Comparison of ENCODE assay signal across 14 cellular contexts in the genomic region with DNA sequence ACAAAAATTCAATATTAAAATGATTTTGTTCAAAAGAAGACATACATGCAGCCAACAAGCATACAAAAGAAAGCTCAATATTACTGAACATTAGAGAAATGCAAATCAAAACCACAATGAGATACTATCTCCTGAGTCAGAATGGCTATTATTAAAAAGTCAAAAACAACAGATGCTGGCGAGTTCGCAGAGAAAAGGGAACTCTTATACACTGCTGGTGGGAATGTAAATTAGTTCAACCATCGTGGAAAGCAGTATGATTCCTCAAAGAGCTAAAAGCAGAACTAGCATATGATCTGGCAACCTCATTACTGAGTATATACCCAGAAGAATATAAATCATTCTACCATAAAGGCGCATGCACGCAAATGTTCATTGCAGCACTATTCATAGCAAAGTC.
DNase-seq lines count a peak whose midpoint lies in the region; ATAC-seq and TF ChIP-seq lines count a peak whose summit lies in the region.
"Had no signal": no experiment of that assay in that cellular context is flagged by ENCODE, and none has a peak within 500 bp of the region (broad histone marks: within the 10 kb centered on the region; RNA-seq: fewer than 3 reads in every experiment).

No MANE protein-coding gene starts in this region.

- no peak overlapping the region for H3K4me2 ChIP-seq in neuronal stem cell (ENCODE audit: insufficient read depth, low read length, poor library complexity, severe bottlenecking)

- H3K9me3 Mint-ChIP-seq in activated B cell treated with CpG ODN at 0.5 μM for 24 hours = peaks cover 2% of the 10 kb centered on the region
- no peaks in the 10 kb centered on the region for H3K9me3 Mint-ChIP-seq in activated CD8-positive, alpha-beta T cell treated with anti-CD3 and anti-CD28 coated beads for 36 hours
- no peaks in the 10 kb centered on the region for H3K9me3 Mint-ChIP-seq in activated CD4-positive, alpha-beta memory T cell treated with anti-CD3 and anti-CD28 coated beads for 36 hours
- H3K9me3 Mint-ChIP-seq: activated naive CD4-positive, alpha-beta T cell treated with anti-CD3 and anti-CD28 coated beads, Interleukin-2, amount 10 ng/mL, durations not matched to agents 7 days and 5 days; effector memory CD8-positive, alpha-beta T cell; natural killer cell had no signal

- H2BK15ac ChIP-seq in neuronal stem cell (ENCODE audit: low read length) = no peak overlapping the region

- no peak overlapping the region for H3K18ac ChIP-seq in neuronal stem cell (ENCODE audit: low read length)

- H3K14ac ChIP-seq in neuronal stem cell (ENCODE audit: low read length) = no peak overlapping the region

- H3K27ac ChIP-seq in neuronal stem cell (replicated peaks; ENCODE audit: low read length) = no peak overlapping the region

- H4K91ac ChIP-seq in neuronal stem cell (ENCODE audit: low read depth, low read length, poor library complexity) = no peak overlapping the region

- POLR2A ChIA-PET in activated B cell treated with CpG ODN at 0.5 μM for 24 hours (lab: Charles Lee) = interaction anchor here (0.6 to 4.6 kb wide), 18 partner anchors 9 to 451 kb away, joined by 3 to 68 read pairs (median 7); partner anchors contain the start of genes IVNS1ABP and SWT1
- POLR2A ChIA-PET in activated CD8-positive, alpha-beta T cell treated with anti-CD3 and anti-CD28 coated beads for 36 hours (lab: Charles Lee) = no interaction called here
- POLR2A ChIA-PET in activated CD4-positive, alpha-beta memory T cell treated with anti-CD3 and anti-CD28 coated beads for 36 hours (lab: Charles Lee) = no interaction called here

- H3K4me3 Mint-ChIP-seq in activated B cell treated with CpG ODN at 0.5 μM for 24 hours = no peak overlapping the region
- H3K4me3 Mint-ChIP-seq in activated CD8-positive, alpha-beta T cell treated with anti-CD3 and anti-CD28 coated beads for 36 hours = no peak overlapping the region
- no peak overlapping the region for H3K4me3 Mint-ChIP-seq in activated CD4-positive, alpha-beta memory T cell treated with anti-CD3 and anti-CD28 coated beads for 36 hours
- H3K4me3 Mint-ChIP-seq: activated naive CD4-positive, alpha-beta T cell treated with anti-CD3 and anti-CD28 coated beads, Interleukin-2, amount 10 ng/mL, durations not matched to agents 7 days and 5 days; effector memory CD8-positive, alpha-beta T cell; natural killer cell had no signal

- H3K9ac ChIP-seq in neuronal stem cell (ENCODE audit: low read depth, low read length, poor library complexity) = no peak overlapping the region

- peak; percentile 61 for ATAC-seq in GM18508 (IDR thresholded peaks at IDR 0.05; ENCODE audit: insufficient read depth, unreplicated experiment)
- ATAC-seq in GM21526 (IDR thresholded peaks at IDR 0.05; ENCODE audit: low FRiP score, unreplicated experiment) = peak; percentile 50
- ATAC-seq in HG03108 (IDR thresholded peaks at IDR 0.05; ENCODE audit: unreplicated experiment) = peak; percentile 54
- ATAC-seq in activated B cell treated with CpG ODN at 0.5 μM for 24 hours (ENCODE audit: low read depth) = peak; percentile 83
- no peak for ATAC-seq in activated CD8-positive, alpha-beta T cell treated with anti-CD3 and anti-CD28 coated beads for 36 hours
- ATAC-seq: effector memory CD8-positive, alpha-beta T cell; natural killer cell; Panc1 had no signal

- peak overlapping the region; percentile 26 for H3K27ac Mint-ChIP-seq in activated B cell treated with CpG ODN at 0.5 μM for 24 hours
- no peak overlapping the region for H3K27ac Mint-ChIP-seq in activated CD8-positive, alpha-beta T cell treated with anti-CD3 and anti-CD28 coated beads for 36 hours
- no peak overlapping the region for H3K27ac Mint-ChIP-seq in activated CD4-positive, alpha-beta memory T cell treated with anti-CD3 and anti-CD28 coated beads for 36 hours
- H3K27ac Mint-ChIP-seq: activated naive CD4-positive, alpha-beta T cell treated with anti-CD3 and anti-CD28 coated beads, Interleukin-2, amount 10 ng/mL, durations not matched to agents 7 days and 5 days; effector memory CD8-positive, alpha-beta T cell; natural killer cell had no signal

- no peaks in the 10 kb centered on the region for H3K36me3 ChIP-seq in neuronal stem cell (replicated peaks in 1 of 2; ENCODE audit: control insufficient read depth in 2 of 2, insufficient read depth in 2 of 2, low read length in 2 of 2)

- CTCF ChIA-PET in activated B cell treated with CpG ODN at 0.5 μM for 24 hours (lab: Charles Lee) = interaction anchor here (0.8 to 3.8 kb wide), 7 partner anchors 12 to 202 kb away, joined by 3 to 13 read pairs (median 4); no protein-coding TSS in a partner anchor
- CTCF ChIA-PET in activated CD8-positive, alpha-beta T cell treated with anti-CD3 and anti-CD28 coated beads for 36 hours (lab: Charles Lee) = no interaction called here
- CTCF ChIA-PET in activated CD4-positive, alpha-beta memory T cell treated with anti-CD3 and anti-CD28 coated beads for 36 hours (lab: Charles Lee) = interaction anchor here (1.3 to 1.9 kb wide), 2 partner anchors 12 to 73 kb away, joined by 4 to 5 read pairs; no protein-coding TSS in a partner anchor

- H3K4me3 ChIP-seq in neuronal stem cell (ENCODE audit: low read length in 2 of 2) = no peak overlapping the region

- H3K79me1 ChIP-seq in neuronal stem cell (ENCODE audit: low read depth, low read length) = no peaks in the 10 kb centered on the region

- no CpG with 5 or more reads among the region's 5 CpGs for WGBS in neuronal stem cell (ENCODE audit: extremely low coverage in 2 of 2, insufficient read length in 2 of 2, insufficient replicate concordance in 1 of 2), 2 donors

- no peak overlapping the region for H2AFZ ChIP-seq in neuronal stem cell (ENCODE audit: low read length)

- H4K8ac ChIP-seq in neuronal stem cell (ENCODE audit: low read depth, low read length) = no peak overlapping the region

- TF ChIP-seq CTCF in activated B cell treated with CpG ODN at 0.5 μM for 24 hours (IDR thresholded peaks at IDR 0.05) = no peak
- no peak for TF ChIP-seq CTCF in activated CD8-positive, alpha-beta T cell treated with anti-CD3 and anti-CD28 coated beads for 36 hours (IDR thresholded peaks at IDR 0.05)

- no peak overlapping the region for H2BK5ac ChIP-seq in neuronal stem cell (ENCODE audit: low read length)

- H2AK5ac ChIP-seq in neuronal stem cell (ENCODE audit: low read depth, low read length) = no peak overlapping the region

- no peak overlapping the region for H3K4ac ChIP-seq in neuronal stem cell (ENCODE audit: low read length)

- H3K23ac ChIP-seq in neuronal stem cell (ENCODE audit: low read depth, low read length, poor library complexity) = no peak overlapping the region

- H2BK120ac ChIP-seq in neuronal stem cell (ENCODE audit: low read depth, low read length) = no peak overlapping the region

- H3K27me3 Mint-ChIP-seq in activated B cell treated with CpG ODN at 0.5 μM for 24 hours = no peaks in the 10 kb centered on the region
- no peaks in the 10 kb centered on the region for H3K27me3 Mint-ChIP-seq in activated CD8-positive, alpha-beta T cell treated with anti-CD3 and anti-CD28 coated beads for 36 hours
- peaks cover 2% of the 10 kb centered on the region for H3K27me3 Mint-ChIP-seq in activated CD4-positive, alpha-beta memory T cell treated with anti-CD3 and anti-CD28 coated beads for 36 hours
- H3K27me3 Mint-ChIP-seq: activated naive CD4-positive, alpha-beta T cell treated with anti-CD3 and anti-CD28 coated beads, Interleukin-2, amount 10 ng/mL, durations not matched to agents 7 days and 5 days had no signal

- no peaks in the 10 kb centered on the region for H3K9me3 ChIP-seq in neuronal stem cell (replicated peaks in 1 of 2; ENCODE audit: control insufficient read depth in 2 of 2, insufficient read depth in 1 of 2, low read depth in 1 of 2, low read length in 2 of 2)

- peaks cover 63% of the 10 kb centered on the region for H3K4me1 Mint-ChIP-seq in activated B cell treated with CpG ODN at 0.5 μM for 24 hours
- no peaks in the 10 kb centered on the region for H3K4me1 Mint-ChIP-seq in activated CD8-positive, alpha-beta T cell treated with anti-CD3 and anti-CD28 coated beads for 36 hours (ENCODE audit: low read depth)
- H3K4me1 Mint-ChIP-seq in activated CD4-positive, alpha-beta memory T cell treated with anti-CD3 and anti-CD28 coated beads for 36 hours (ENCODE audit: low read depth) = no peaks in the 10 kb centered on the region
- H3K4me1 Mint-ChIP-seq: activated naive CD4-positive, alpha-beta T cell treated with anti-CD3 and anti-CD28 coated beads, Interleukin-2, amount 10 ng/mL, durations not matched to agents 7 days and 5 days; natural killer cell had no signal

- no peaks in the 10 kb centered on the region for H3K27me3 ChIP-seq in neuronal stem cell (ENCODE audit: control insufficient read depth in 3 of 3, insufficient read depth in 3 of 3, low read depth in 1 of 3, low read length in 3 of 3)

- intact Hi-C loops in activated B cell treated with CpG ODN at 0.5 μM for 24 hours (cut with micrococcal nuclease) = loop anchor here (1.0 kb wide), 5 partner anchors 10 to 563 kb away; partner anchors contain the start of genes IVNS1ABP and RNF2
- intact Hi-C loops in activated CD8-positive, alpha-beta T cell treated with anti-CD3 and anti-CD28 coated beads for 36 hours (cut with micrococcal nuclease) = no loop called here
- intact Hi-C loops in activated CD4-positive, alpha-beta memory T cell treated with anti-CD3 and anti-CD28 coated beads for 36 hours (cut with micrococcal nuclease) = no loop called here

- H3K4me1 ChIP-seq in neuronal stem cell (ENCODE audit: control insufficient read depth in 2 of 2, insufficient read depth in 1 of 2, low read depth in 1 of 2, low read length in 2 of 2) = no peaks in the 10 kb centered on the region

- H3K36me3 Mint-ChIP-seq in activated B cell treated with CpG ODN at 0.5 μM for 24 hours (ENCODE audit: low read depth) = no peaks in the 10 kb centered on the region
- no peaks in the 10 kb centered on the region for H3K36me3 Mint-ChIP-seq in activated CD8-positive, alpha-beta T cell treated with anti-CD3 and anti-CD28 coated beads for 36 hours (ENCODE audit: low read depth)
- peaks cover 1% of the 10 kb centered on the region for H3K36me3 Mint-ChIP-seq in activated CD4-positive, alpha-beta memory T cell treated with anti-CD3 and anti-CD28 coated beads for 36 hours
- H3K36me3 Mint-ChIP-seq: activated naive CD4-positive, alpha-beta T cell treated with anti-CD3 and anti-CD28 coated beads, Interleukin-2, amount 10 ng/mL, durations not matched to agents 7 days and 5 days; natural killer cell had no signal

- H2BK12ac ChIP-seq in neuronal stem cell (ENCODE audit: low read length) = no peak overlapping the region

- DNase-seq in activated B cell treated with CpG ODN at 0.5 μM for 24 hours = no peak
- DNase-seq in neuronal stem cell (ENCODE audit: low spot score) = no peak
- no peak for DNase-seq in activated CD8-positive, alpha-beta T cell treated with anti-CD3 and anti-CD28 coated beads for 36 hours
- no peak for DNase-seq in islet precursor cell
- DNase-seq in activated CD4-positive, alpha-beta memory T cell treated with anti-CD3 and anti-CD28 coated beads for 36 hours = no peak
- DNase-seq: activated naive CD4-positive, alpha-beta T cell treated with anti-CD3 and anti-CD28 coated beads, Interleukin-2, amount 10 ng/mL, durations not matched to agents 7 days and 5 days; Calu3; effector memory CD8-positive, alpha-beta T cell; hippocampal formation; natural killer cell had no signal
